Comparison of ENCODE assay signal across 27 cellular contexts in genomic region chr12:57584690-57585089, GRCh38. TPM values are rescaled to one million over a fixed set of nuclear protein-coding genes. Genes with fewer than 3 reads are reported as not detected.
"Had no signal": no experiment of that assay in that cellular context is flagged by ENCODE, and none has a peak within 500 bp of the region (broad histone marks: within the 10 kb centered on the region; RNA-seq: fewer than 3 reads in every experiment).

No MANE protein-coding gene starts in this region.

- ATAC-seq: activated naive CD4-positive, alpha-beta T cell treated with anti-CD3 and anti-CD28 coated beads, Interleukin-2, amount 50 U/mL, for 72 hours; activated T-cell treated with anti-CD3 and anti-CD28 coated beads, Interleukin-2, amount 50 U/mL, for 72 hours; esophagus mucosa; heart left ventricle; left colon; right lobe of liver; stimulated activated naive CD8-positive, alpha-beta T cell treated with anti-CD3 and anti-CD28 coated beads, Interleukin-15, Interleukin-2, amounts not matched to agents 100 U/mL and 50 U/mL, for 24 hours had no signal

- H3K9me3 Mint-ChIP-seq: activated naive CD4-positive, alpha-beta T cell treated with anti-CD3 and anti-CD28 coated beads, Interleukin-2, amount 50 U/mL, for 72 hours; activated T-cell treated with anti-CD3 and anti-CD28 coated beads, Interleukin-2, amount 50 U/mL, for 72 hours; dendritic cell treated with granulocyte-macrophage colony-stimulating factor and Interleukin-4, amounts not matched to agents 40 ng/mL and 50 ng/mL, for 4 days; endodermal cell; immature natural killer cell; mesothelial cell of epicardium; naive B cell; nephron progenitor cell had no signal

- H3K27ac Mint-ChIP-seq: activated T-cell treated with anti-CD3 and anti-CD28 coated beads, Interleukin-2, amount 50 U/mL, for 72 hours; dendritic cell treated with granulocyte-macrophage colony-stimulating factor and Interleukin-4, amounts not matched to agents 40 ng/mL and 50 ng/mL, for 4 days; endodermal cell; mesothelial cell of epicardium; nephron progenitor cell; progenitor cell of endocrine pancreas had no signal

- DNase-seq: activated CD4-positive, alpha-beta T cell treated with anti-CD3 and anti-CD28 coated beads for 1 hour; activated naive CD4-positive, alpha-beta T cell; activated T-cell treated with anti-CD3 and anti-CD28 coated beads for 4 hours; activated T-cell treated with anti-CD3 and anti-CD28 coated beads, Interleukin-2, amount 50 U/mL, for 72 hours; central memory CD4-positive, alpha-beta T cell; endodermal cell; foreskin fibroblast; heart left ventricle; hypothalamus; immature natural killer cell; kidney; left colon; mammary epithelial cell; naive B cell; nephron progenitor cell; ovary; right lobe of liver; stimulated activated CD4-positive, alpha-beta T cell treated with anti-CD3 and anti-CD28 coated beads, Interleukin-2, amount 100 ng/mL, for 48 hours; stimulated activated naive CD8-positive, alpha-beta T cell treated with anti-CD3 and anti-CD28 coated beads, Interleukin-15, Interleukin-2, amounts not matched to agents 100 U/mL and 50 U/mL, for 24 hours; testis; trophoblast cell; uterus had no signal

- H3K4me1 Mint-ChIP-seq: mesothelial cell of epicardium, nephron progenitor cell had no signal

- FAIRE-seq: kidney had no signal

- H3K36me3 Mint-ChIP-seq: activated naive CD4-positive, alpha-beta T cell treated with anti-CD3 and anti-CD28 coated beads, Interleukin-2, amount 50 U/mL, for 72 hours; immature natural killer cell; mesothelial cell of epicardium; naive B cell had no signal

- H3K4me3 Mint-ChIP-seq: activated T-cell treated with anti-CD3 and anti-CD28 coated beads, Interleukin-2, amount 50 U/mL, for 72 hours; dendritic cell treated with granulocyte-macrophage colony-stimulating factor and Interleukin-4, amounts not matched to agents 40 ng/mL and 50 ng/mL, for 4 days; endodermal cell; immature natural killer cell; mesothelial cell of epicardium; naive B cell; nephron progenitor cell had no signal

RNA-seq across cellular contexts. Expression of gene KIF5A, which starts 34.8 kb away (rescaled TPM):
- polyA plus RNA-seq: immature natural killer cell had no signal
